ENCODE assay signal across 29 cellular contexts in genomic region chr1:2000850-2001249, GRCh38. TPM values are rescaled to one million over a fixed set of nuclear protein-coding genes. Genes with fewer than 3 reads are reported as not detected.
"Had no signal": no experiment of that assay in that cellular context is flagged by ENCODE, and none has a peak within 500 bp of the region (broad histone marks: within the 10 kb centered on the region; RNA-seq: fewer than 3 reads in every experiment).

No MANE protein-coding gene starts in this region.

- H3K4me3 Mint-ChIP-seq: dendritic cell treated with granulocyte-macrophage colony-stimulating factor and Interleukin-4, amounts not matched to agents 40 ng/mL and 50 ng/mL, for 4 days; endodermal cell; memory B cell; naive B cell; natural killer cell treated with Interleukin-12 subunit alpha and Interleukin-12 subunit beta and Interleukin-15 and Interleukin-18, amount 100 ng/mL, for 72 hours; neural crest cell; stimulated activated effector memory CD8-positive, alpha-beta T cell treated with anti-CD3 and anti-CD28 coated beads, Interleukin-12 subunit alpha, Interleukin-12 subunit beta, amount 100 ng/mL, for 72 hours; stimulated activated naive CD8-positive, alpha-beta T cell treated with anti-CD3 and anti-CD28 coated beads, Interleukin-15, Interleukin-2, amounts not matched to agents 100 ng/mL and 50 ng/mL, for 24 hours had no signal

- H3K36me3 ChIP-seq: colonic mucosa, gastrocnemius medialis, ovary, sigmoid colon, thyroid gland, upper lobe of left lung had no signal

- H3K27me3 ChIP-seq: thyroid gland had no signal

- H3K27ac ChIP-seq: colonic mucosa, epithelial cell of prostate, gastrocnemius medialis, hepatocyte, ovary, psoas muscle, sigmoid colon, thyroid gland, upper lobe of left lung had no signal

- H3K4me1 Mint-ChIP-seq: endodermal cell, memory B cell had no signal

- H3K36me3 Mint-ChIP-seq: memory B cell; naive B cell; natural killer cell treated with Interleukin-12 subunit alpha and Interleukin-12 subunit beta and Interleukin-15 and Interleukin-18, amount 100 ng/mL, for 72 hours; stimulated activated effector memory CD8-positive, alpha-beta T cell treated with anti-CD3 and anti-CD28 coated beads, Interleukin-12 subunit alpha, Interleukin-12 subunit beta, amount 100 ng/mL, for 72 hours had no signal

- H3K9me3 Mint-ChIP-seq: dendritic cell treated with granulocyte-macrophage colony-stimulating factor and Interleukin-4, amounts not matched to agents 40 ng/mL and 50 ng/mL, for 4 days; memory B cell; natural killer cell treated with Interleukin-12 subunit alpha and Interleukin-12 subunit beta and Interleukin-15 and Interleukin-18, amount 100 ng/mL, for 72 hours; neural crest cell; stimulated activated effector memory CD8-positive, alpha-beta T cell treated with anti-CD3 and anti-CD28 coated beads, Interleukin-12 subunit alpha, Interleukin-12 subunit beta, amount 100 ng/mL, for 72 hours; stimulated activated naive CD8-positive, alpha-beta T cell treated with anti-CD3 and anti-CD28 coated beads, Interleukin-15, Interleukin-2, amounts not matched to agents 100 ng/mL and 50 ng/mL, for 24 hours had no signal

- H2AFZ ChIP-seq: hepatocyte had no signal

- DNase-seq: colonic mucosa; effector CD8-positive, alpha-beta T cell; endodermal cell; foreskin fibroblast; gastrocnemius medialis; head of caudate nucleus; kidney; naive B cell; nucleus accumbens; ovary; posterior cingulate gyrus; psoas muscle; right cardiac atrium; sigmoid colon; stimulated activated CD4-positive, alpha-beta T cell treated with anti-CD3 and anti-CD28 coated beads, Interleukin-2, amount 100 ng/mL, for 24 hours; stimulated activated CD4-positive, alpha-beta T cell treated with anti-CD3 and anti-CD28 coated beads, Interleukin-4, amount 100 ng/mL, for 24 hours; thyroid gland had no signal

- H3K4me1 ChIP-seq: colonic mucosa, gastrocnemius medialis, psoas muscle had no signal

- H3K9me3 ChIP-seq: colonic mucosa, gastrocnemius medialis, ovary, psoas muscle, sigmoid colon, thyroid gland, upper lobe of left lung had no signal

- ATAC-seq: esophagus mucosa; gastrocnemius medialis; left lobe of liver; psoas muscle; right cardiac atrium; stimulated activated effector memory CD8-positive, alpha-beta T cell treated with anti-CD3 and anti-CD28 coated beads, Interleukin-12 subunit alpha, Interleukin-12 subunit beta, amount 100 ng/mL, for 72 hours had no signal

- H3K4me2 ChIP-seq: hepatocyte had no signal

- H3K4me3 ChIP-seq: colonic mucosa, gastrocnemius medialis, hepatocyte, lung, ovary, psoas muscle, sigmoid colon, thyroid gland, upper lobe of left lung had no signal

- H3K27ac Mint-ChIP-seq: dendritic cell treated with granulocyte-macrophage colony-stimulating factor and Interleukin-4, amounts not matched to agents 40 ng/mL and 50 ng/mL, for 4 days; endodermal cell; memory B cell; natural killer cell treated with Interleukin-12 subunit alpha and Interleukin-12 subunit beta and Interleukin-15 and Interleukin-18, amount 100 ng/mL, for 72 hours; stimulated activated effector memory CD8-positive, alpha-beta T cell treated with anti-CD3 and anti-CD28 coated beads, Interleukin-12 subunit alpha, Interleukin-12 subunit beta, amount 100 ng/mL, for 72 hours; stimulated activated naive CD8-positive, alpha-beta T cell treated with anti-CD3 and anti-CD28 coated beads, Interleukin-15, Interleukin-2, amounts not matched to agents 100 ng/mL and 50 ng/mL, for 24 hours had no signal

RNA-seq across cellular contexts. Expression of gene CFAP74, which starts 2.7 kb away (rescaled TPM):
- polyA plus RNA-seq: hepatocyte had no signal

RNA-seq across cellular contexts. Expression of gene GABRD, which starts 18.3 kb away (rescaled TPM):
- polyA plus RNA-seq: hepatocyte had no signal
